Comparison of ENCODE assay signal across 27 cellular contexts in genomic region chr2:85481818-85482777, GRCh38.
"Had no signal": no experiment of that assay in that cellular context is flagged by ENCODE, and none has a peak within 500 bp of the region (broad histone marks: within the 10 kb centered on the region; RNA-seq: fewer than 3 reads in every experiment).

No MANE protein-coding gene starts in this region.

- H3K9me3 ChIP-seq: ascending aorta, Peyer's patch had no signal

- H3K36me3 Mint-ChIP-seq: activated CD8-positive, alpha-beta memory T cell treated with anti-CD3 and anti-CD28 coated beads, Interleukin-2, amount 10 ng/mL, durations not matched to agents 7 days and 5 days; activated naive CD4-positive, alpha-beta T cell treated with anti-CD3 and anti-CD28 coated beads, Interleukin-2, amount 50 U/mL, for 24 hours had no signal

- H3K27ac Mint-ChIP-seq: activated B cell treated with CpG ODN at 0.5 μM for 24 hours; activated CD4-positive, alpha-beta T cell treated with anti-CD3 and anti-CD28 coated beads, Interleukin-2, amount 10 ng/mL, durations not matched to agents 24 days and 14 days; activated CD8-positive, alpha-beta memory T cell treated with anti-CD3 and anti-CD28 coated beads, Interleukin-2, amount 10 ng/mL, durations not matched to agents 7 days and 5 days; activated naive CD4-positive, alpha-beta T cell treated with anti-CD3 and anti-CD28 coated beads, Interleukin-2, amount 50 U/mL, for 24 hours; activated T-cell treated with anti-CD3 and anti-CD28 coated beads, Interleukin-2, amount 50 U/mL, for 24 hours; activated T-helper 1 cell treated with anti-CD3 and anti-CD28 coated beads, Interleukin-12 subunit alpha, Interleukin-12 subunit beta, Interleukin-2, Interleukin-4 antibody, amounts not matched to agents 30 ng/mL and 10 ng/mL and 1 ng/mL, durations not matched to agents 14 hours and 24 hours and 36 hours; brain; T-helper 1 cell treated with Interleukin-12 subunit alpha and Interleukin-12 subunit beta and Interleukin-4 antibody, amounts not matched to agents 30 μg/mL and 1 μg/mL, for 36 hours had no signal

- H3K27me3 Mint-ChIP-seq: activated naive CD4-positive, alpha-beta T cell treated with anti-CD3 and anti-CD28 coated beads, Interleukin-2, amount 50 U/mL, for 24 hours; activated T-cell treated with anti-CD3 and anti-CD28 coated beads, Interleukin-2, amount 50 U/mL, for 24 hours had no signal

- H3K4me1 ChIP-seq: ascending aorta, Peyer's patch had no signal

- DNase-seq: activated B cell treated with CpG ODN at 0.5 μM for 24 hours; activated CD4-positive, alpha-beta T cell treated with anti-CD3 and anti-CD28 coated beads for 1 hour; activated CD4-positive, alpha-beta T cell treated with anti-CD3 and anti-CD28 coated beads, Interleukin-2, amount 10 ng/mL, durations not matched to agents 24 days and 14 days; activated CD4-positive, alpha-beta T cell treated with anti-CD3 and anti-CD28 coated beads, Interleukin-2, amount 50 U/mL, for 48 hours; activated CD8-positive, alpha-beta memory T cell treated with anti-CD3 and anti-CD28 coated beads, Interleukin-2, amount 10 ng/mL, durations not matched to agents 7 days and 5 days; activated effector memory CD4-positive, alpha-beta T cell treated with Interleukin-2 at 50 U/mL for 16 hours; activated naive CD4-positive, alpha-beta T cell; activated T-cell treated with anti-CD3 and anti-CD28 coated beads, Interleukin-2, amount 50 U/mL, for 24 hours; amniotic stem cell; KG1; NCI-H1105; NCI-H1436; NCI-H1694 treated with DMSO at 0.1 percent for 48 hours; NCI-H2081; NCI-H510A treated with DMSO at 0.1 percent for 48 hours; NCI-H69; NK-92 treated with Interleukin-12 subunit alpha and Interleukin-12 subunit beta, amount 100 ng/mL, for 24 hours; OCI-M1; Peyer's patch; SHP77 treated with DMSO at 0.1 percent for 48 hours; T-helper 9 cell had no signal

- H3K4me3 ChIP-seq: ascending aorta, Peyer's patch had no signal

- H3K4me3 Mint-ChIP-seq: activated B cell treated with CpG ODN at 0.5 μM for 24 hours; activated CD4-positive, alpha-beta T cell treated with anti-CD3 and anti-CD28 coated beads, Interleukin-2, amount 10 ng/mL, durations not matched to agents 24 days and 14 days; activated CD8-positive, alpha-beta memory T cell treated with anti-CD3 and anti-CD28 coated beads, Interleukin-2, amount 10 ng/mL, durations not matched to agents 7 days and 5 days; activated naive CD4-positive, alpha-beta T cell treated with anti-CD3 and anti-CD28 coated beads, Interleukin-2, amount 50 U/mL, for 24 hours; activated T-cell treated with anti-CD3 and anti-CD28 coated beads, Interleukin-2, amount 50 U/mL, for 24 hours; activated T-helper 1 cell treated with anti-CD3 and anti-CD28 coated beads, Interleukin-12 subunit alpha, Interleukin-12 subunit beta, Interleukin-2, Interleukin-4 antibody, amounts not matched to agents 30 ng/mL and 10 ng/mL and 1 ng/mL, durations not matched to agents 14 hours and 24 hours and 36 hours; brain; T-helper 1 cell treated with Interleukin-12 subunit alpha and Interleukin-12 subunit beta and Interleukin-4 antibody, amounts not matched to agents 30 μg/mL and 1 μg/mL, for 36 hours had no signal

- H3K4me1 Mint-ChIP-seq: activated B cell treated with CpG ODN at 0.5 μM for 24 hours; activated CD4-positive, alpha-beta T cell treated with anti-CD3 and anti-CD28 coated beads, Interleukin-2, amount 10 ng/mL, durations not matched to agents 24 days and 14 days; activated CD8-positive, alpha-beta memory T cell treated with anti-CD3 and anti-CD28 coated beads, Interleukin-2, amount 10 ng/mL, durations not matched to agents 7 days and 5 days; activated naive CD4-positive, alpha-beta T cell treated with anti-CD3 and anti-CD28 coated beads, Interleukin-2, amount 50 U/mL, for 24 hours; brain had no signal

- H3K27me3 ChIP-seq: ascending aorta, Peyer's patch had no signal

- H3K36me3 ChIP-seq: ascending aorta, Peyer's patch had no signal

- H3K27ac ChIP-seq: ascending aorta, Peyer's patch, RWPE1 had no signal

- ATAC-seq: activated CD8-positive, alpha-beta memory T cell treated with anti-CD3 and anti-CD28 coated beads, Interleukin-2, amount 10 ng/mL, durations not matched to agents 7 days and 5 days had no signal
